ENCODE assay signal across 8 cellular contexts in the genomic region with DNA sequence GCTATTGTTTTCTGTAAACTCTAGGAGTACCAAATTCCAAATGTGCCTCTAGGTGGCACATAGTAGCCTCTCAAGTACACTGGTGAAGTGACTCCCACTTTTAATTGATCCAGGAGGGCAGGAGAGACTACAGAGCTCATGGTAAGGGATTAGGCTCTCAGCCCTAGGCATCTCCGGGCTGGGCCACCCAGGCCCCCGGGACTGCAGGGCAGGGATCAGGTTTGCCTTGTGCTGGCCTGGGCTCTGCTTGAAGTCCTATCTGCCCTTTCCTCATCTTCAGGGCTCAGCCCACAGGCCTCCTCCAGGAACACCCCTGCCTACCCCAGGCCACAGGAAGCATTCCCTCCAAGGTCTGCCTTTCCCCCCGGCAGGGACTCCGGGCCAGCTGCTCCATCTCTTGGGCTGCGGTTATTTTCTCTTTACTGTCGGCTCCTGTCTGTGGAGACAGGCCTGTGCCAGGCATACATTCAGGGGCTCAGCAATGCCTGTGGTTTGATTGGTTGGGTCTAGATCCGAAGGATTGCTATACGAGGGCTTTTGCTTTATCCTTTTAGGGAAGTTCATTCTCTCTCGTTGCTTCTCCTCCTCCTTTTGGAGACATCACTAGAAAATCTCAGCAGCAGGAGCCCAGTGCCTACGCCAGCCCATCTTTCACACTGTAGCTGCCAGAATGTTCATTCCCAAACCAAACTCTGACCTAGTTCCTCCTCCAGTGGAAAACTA. TPM values are rescaled to one million over a fixed set of nuclear protein-coding genes. Genes with fewer than 3 reads are reported as not detected.
DNase-seq lines count a peak whose midpoint lies in the region; ATAC-seq and TF ChIP-seq lines count a peak whose summit lies in the region.

No MANE protein-coding gene starts in this region.

- intact Hi-C loops in sciatic nerve (cut with DNase I) = no loop called here
- intact Hi-C loops in activated naive CD4-positive, alpha-beta T cell treated with anti-CD3 and anti-CD28 coated beads for 36 hours (cut with micrococcal nuclease) = loop anchor here (10.0 kb wide), 2 partner anchors 65 to 405 kb away; no protein-coding TSS in a partner anchor

- H3K4me1 Mint-ChIP-seq in activated naive CD4-positive, alpha-beta T cell treated with anti-CD3 and anti-CD28 coated beads for 36 hours (ENCODE audit: low read depth) = no peaks in the 10 kb centered on the region

- H3K27ac Mint-ChIP-seq in activated naive CD4-positive, alpha-beta T cell treated with anti-CD3 and anti-CD28 coated beads for 36 hours = no peak overlapping the region

- H3K4me3 ChIP-seq in H7 (ENCODE audit: insufficient read depth, low read depth, low read length) (no peak overlapping the region), SJCRH30 (no peak overlapping the region), gastroesophageal sphincter (peak overlapping the region in 1 of 2 donors; percentile 36)

- CTCF ChIA-PET in activated naive CD4-positive, alpha-beta T cell treated with anti-CD3 and anti-CD28 coated beads for 36 hours (lab: Charles Lee) = interaction anchor here (0.7 to 2.3 kb wide), 3 partner anchors 35 to 492 kb away, joined by 3 to 8 read pairs (median 3); no protein-coding TSS in a partner anchor

- no peak overlapping the region for H3K4me3 Mint-ChIP-seq in activated naive CD4-positive, alpha-beta T cell treated with anti-CD3 and anti-CD28 coated beads for 36 hours

- peak in 3 of 4 experiments; percentile 14 to 25 (median 19) for TF ChIP-seq CTCF in gastroesophageal sphincter (IDR thresholded peaks at IDR 0.05)

- TF ChIP-seq EP300 in gastroesophageal sphincter (IDR thresholded peaks at IDR 0.05) = no peak

- H3K36me3 Mint-ChIP-seq in activated naive CD4-positive, alpha-beta T cell treated with anti-CD3 and anti-CD28 coated beads for 36 hours (ENCODE audit: low read depth) = no peaks in the 10 kb centered on the region

- peak; percentile 50 for DNase-seq in H7
- DNase-seq in SJCRH30 = peak; percentile 88 to 89
- DNase-seq in sciatic nerve (ENCODE audit: low spot score) = no peak
- DNase-seq in activated naive CD4-positive, alpha-beta T cell treated with anti-CD3 and anti-CD28 coated beads for 36 hours = no peak
- no peak for DNase-seq in activated CD4-positive, CD25-positive, alpha-beta regulatory T cell (lab: John Stamatoyannopoulos, UW)

- peaks cover 17% of the 10 kb centered on the region for H3K4me1 ChIP-seq in SJCRH30
- H3K4me1 ChIP-seq in gastroesophageal sphincter = peaks cover 37 to 98% (median 46%) of the 10 kb centered on the region in 3 donors

- H3K9me3 Mint-ChIP-seq in activated naive CD4-positive, alpha-beta T cell treated with anti-CD3 and anti-CD28 coated beads for 36 hours = no peaks in the 10 kb centered on the region

- ATAC-seq in gastroesophageal sphincter = peak; percentile 65
- peak; percentile 60 for ATAC-seq in sciatic nerve
- no peak for ATAC-seq in HG02642 (IDR thresholded peaks at IDR 0.05; ENCODE audit: poor library complexity, unreplicated experiment)
- no peak for ATAC-seq in GM18858 (IDR thresholded peaks at IDR 0.05; ENCODE audit: unreplicated experiment)

- H3K9me3 ChIP-seq in SJCRH30 (replicated peaks) = no peaks in the 10 kb centered on the region
- H3K9me3 ChIP-seq in gastroesophageal sphincter = no peaks in the 10 kb centered on the region

- TF ChIP-seq POLR2A in gastroesophageal sphincter (IDR thresholded peaks at IDR 0.05) = no peak

- H3K36me3 ChIP-seq in H7 (replicated peaks; ENCODE audit: control insufficient read depth, insufficient read depth, low read length) = no peaks in the 10 kb centered on the region
- no peaks in the 10 kb centered on the region for H3K36me3 ChIP-seq in SJCRH30
- no peaks in the 10 kb centered on the region for H3K36me3 ChIP-seq in gastroesophageal sphincter

- WGBS in gastroesophageal sphincter (ENCODE audit: low coverage in 1 of 2), 2 donors = 20 to 21% methylated on average over 4 to 10 of the region's 10 CpGs

- no peaks in the 10 kb centered on the region for H3K27me3 Mint-ChIP-seq in activated naive CD4-positive, alpha-beta T cell treated with anti-CD3 and anti-CD28 coated beads for 36 hours (ENCODE audit: low read depth)

- H3K27me3 ChIP-seq in H7 (ENCODE audit: control insufficient read depth, insufficient read depth, low read length) = no peaks in the 10 kb centered on the region
- no peaks in the 10 kb centered on the region for H3K27me3 ChIP-seq in SJCRH30
- no peaks in the 10 kb centered on the region for H3K27me3 ChIP-seq in gastroesophageal sphincter

- H3K27ac ChIP-seq in SJCRH30 = peak overlapping the region; percentile 3; the same call in 1 of the 2 replicates
- peak overlapping the region; percentile 91 to 99 (median 96) for H3K27ac ChIP-seq in gastroesophageal sphincter

RNA-seq across cellular contexts. Expression of gene PARVA, which starts 32.8 kb away (rescaled TPM):
- total RNA-seq in H7 (2014; rRNA removed; shearing (Covaris generic)) = 7.5 and 8.4 TPM in 2 replicates
- 43.9 and 45.0 TPM in 2 replicates for total RNA-seq in SJCRH30 (2014; rRNA removed; shearing (Covaris generic))
- total RNA-seq in gastroesophageal sphincter = 100 to 1,000 TPM; 167 to 245 (median 240) TPM
- 176 TPM for total RNA-seq in sciatic nerve
- total RNA-seq in activated naive CD4-positive, alpha-beta T cell treated with anti-CD3 and anti-CD28 coated beads for 36 hours = under 1 TPM; 0.22 to 0.38 TPM

Comparison
In these comparisons a context has a peak if more than half of its experiments do, and no peak if none do; other contexts are left out.
1. DNase-seq: peak in H7 (single experiment) and SJCRH30 (2 of 2); none in sciatic nerve (single experiment), activated naive CD4-positive, alpha-beta T cell treated with anti-CD3 and anti-CD28 coated beads for 36 hours (single experiment) and activated CD4-positive, CD25-positive, alpha-beta regulatory T cell (0 of 4).
2. ATAC-seq: peak in gastroesophageal sphincter (single experiment) and sciatic nerve (single experiment); none in HG02642 (single experiment) and GM18858 (single experiment).